In the genomic region with DNA sequence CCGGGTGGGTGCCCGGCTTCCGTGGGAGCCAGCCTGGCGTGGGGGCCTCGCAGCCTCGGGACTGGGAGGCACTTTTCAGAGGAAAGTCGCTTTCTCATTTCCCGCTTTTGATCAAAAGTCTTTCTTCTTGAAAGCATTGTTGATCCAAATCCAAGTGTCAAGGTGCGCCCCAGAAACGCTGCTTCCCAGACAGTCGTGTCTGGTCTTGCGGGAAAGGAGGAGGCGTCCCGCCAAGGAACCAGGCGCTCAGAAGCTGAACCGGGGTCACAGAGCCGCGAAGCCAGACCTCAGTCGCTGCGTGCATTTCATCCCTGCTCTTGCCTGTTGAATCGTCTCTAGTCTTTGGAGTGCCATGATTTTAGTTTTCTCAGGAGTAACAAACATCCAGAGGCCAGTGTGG, we compare ENCODE assay signal across 9 cellular contexts. TPM values are rescaled to one million over a fixed set of nuclear protein-coding genes. Genes with fewer than 3 reads are reported as not detected.
DNase-seq lines count a peak whose midpoint lies in the region; ATAC-seq and TF ChIP-seq lines count a peak whose summit lies in the region.
"Had no signal": no experiment of that assay in that cellular context is flagged by ENCODE, and none has a peak within 500 bp of the region (broad histone marks: within the 10 kb centered on the region; RNA-seq: fewer than 3 reads in every experiment).

No MANE protein-coding gene starts in this region.

- intact Hi-C loops in body of pancreas (cut with DNase I): no loop called here
- intact Hi-C loops in lower lobe of right lung (cut with DNase I): no loop called here
- intact Hi-C loops in transverse colon (cut with DNase I; ENCODE audit: low total_unique reads): no loop called here

- no peaks in the 10 kb centered on the region for H3K36me3 ChIP-seq in body of pancreas (replicated peaks in 1 of 2; ENCODE audit: insufficient read depth in 1 of 2, low read depth in 2 of 2)
- no peaks in the 10 kb centered on the region for H3K36me3 ChIP-seq in lower lobe of right lung
- no peaks in the 10 kb centered on the region for H3K36me3 ChIP-seq in transverse colon

- TF ChIP-seq EP300 in transverse colon (IDR thresholded peaks at IDR 0.05; ENCODE audit: low read depth): no peak

- TF ChIP-seq POLR2A in body of pancreas (IDR thresholded peaks at IDR 0.05) (no peak), transverse colon (IDR thresholded peaks at IDR 0.05) (no peak)

- no peak for DNase-seq in activated naive CD4-positive, alpha-beta T cell treated with anti-CD3 and anti-CD28 coated beads, Interleukin-2, amount 10 ng/mL, durations not matched to agents 7 days and 5 days
- no peak for DNase-seq in activated naive CD4-positive, alpha-beta T cell (lab: John Stamatoyannopoulos, UW)
- DNase-seq in body of pancreas (peak in 1 of 4 donors; percentile 34), lower lobe of right lung (no peak), transverse colon (no peak), foreskin melanocyte (no peak), EL (no peak)
- DNase-seq: NCI-H446 treated with DMSO at 0.1 percent for 48 hours had no signal

- H3K36me3 Mint-ChIP-seq in activated naive CD4-positive, alpha-beta T cell treated with anti-CD3 and anti-CD28 coated beads, Interleukin-2, amount 10 ng/mL, durations not matched to agents 7 days and 5 days: peaks cover 25% of the 10 kb centered on the region

- WGBS in body of pancreas, 2 donors: 62 to 73% methylated on average over 19 to 21 of the region's 21 CpGs
- 81 to 100% methylated on average over 1 to 18 of the region's 21 CpGs for WGBS in transverse colon (ENCODE audit: low coverage in 1 of 2), 2 donors

- H3K27ac Mint-ChIP-seq in activated naive CD4-positive, alpha-beta T cell treated with anti-CD3 and anti-CD28 coated beads, Interleukin-2, amount 10 ng/mL, durations not matched to agents 7 days and 5 days: no peak overlapping the region

- peaks cover 37% of the 10 kb centered on the region for H3K27me3 Mint-ChIP-seq in activated naive CD4-positive, alpha-beta T cell treated with anti-CD3 and anti-CD28 coated beads, Interleukin-2, amount 10 ng/mL, durations not matched to agents 7 days and 5 days

- H3K9me3 ChIP-seq in body of pancreas (no peaks in the 10 kb centered on the region), lower lobe of right lung (no peaks in the 10 kb centered on the region), transverse colon (no peaks in the 10 kb centered on the region)

- CTCF ChIA-PET in activated naive CD4-positive, alpha-beta T cell treated with anti-CD3 and anti-CD28 coated beads, Interleukin-2, amount 10 ng/mL, durations not matched to agents 7 days and 5 days (lab: Charles Lee): no interaction called here

- H3K4me3 Mint-ChIP-seq in activated naive CD4-positive, alpha-beta T cell treated with anti-CD3 and anti-CD28 coated beads, Interleukin-2, amount 10 ng/mL, durations not matched to agents 7 days and 5 days: peak overlapping the region; percentile 66

- ATAC-seq in body of pancreas (no peak), lower lobe of right lung (no peak), HG03442 (IDR thresholded peaks at IDR 0.05; ENCODE audit: unreplicated experiment) (no peak)

- TF ChIP-seq CTCF in body of pancreas (IDR thresholded peaks at IDR 0.05) (no peak), lower lobe of right lung (IDR thresholded peaks at IDR 0.05) (no peak), transverse colon (IDR thresholded peaks at IDR 0.05) (no peak)

- H3K27ac ChIP-seq in body of pancreas (peak overlapping the region in 3 of 4 donors; percentile 57 to 92 (median 70)), lower lobe of right lung (peak overlapping the region; percentile 62), transverse colon (peak overlapping the region; percentile 30 to 70 (median 59))

- H3K4me1 Mint-ChIP-seq in activated naive CD4-positive, alpha-beta T cell treated with anti-CD3 and anti-CD28 coated beads, Interleukin-2, amount 10 ng/mL, durations not matched to agents 7 days and 5 days: peaks cover 35% of the 10 kb centered on the region

- H3K27me3 ChIP-seq in body of pancreas: no peaks in the 10 kb centered on the region
- H3K27me3 ChIP-seq in lower lobe of right lung (ENCODE audit: low read depth): no peaks in the 10 kb centered on the region
- H3K27me3 ChIP-seq in transverse colon: peaks cover 38% of the 10 kb centered on the region

- peaks cover 6% of the 10 kb centered on the region for H3K9me3 Mint-ChIP-seq in activated naive CD4-positive, alpha-beta T cell treated with anti-CD3 and anti-CD28 coated beads, Interleukin-2, amount 10 ng/mL, durations not matched to agents 7 days and 5 days

- in situ Hi-C loops in transverse colon (cut with MboI; ENCODE audit: low pct_ligation_motif_present in 1 of 4, low pct_unique_long_range_greater_than_20kb in 1 of 4, low sequenced_read_pairs in 3 of 4): no loop called here

- H3K4me3 ChIP-seq in body of pancreas: peak overlapping the region; percentile 28 to 38
- peak overlapping the region; percentile 93 for H3K4me3 ChIP-seq in lower lobe of right lung
- peak overlapping the region in 3 of 4 donors; percentile 56 to 81 (median 78) for H3K4me3 ChIP-seq in transverse colon

- peaks cover 25% of the 10 kb centered on the region for H3K4me1 ChIP-seq in body of pancreas
- H3K4me1 ChIP-seq in lower lobe of right lung: peaks cover 37% of the 10 kb centered on the region
- peaks cover 4 to 26% (median 18%) of the 10 kb centered on the region in 4 donors for H3K4me1 ChIP-seq in transverse colon

RNA-seq across cellular contexts. Expression of a gene that starts 1.1 kb away (rescaled TPM):
- total RNA-seq in body of pancreas (100 to 1,000 TPM; 147 to 158 TPM), lower lobe of right lung (38.9 TPM), transverse colon (10 to 100 TPM in 3 of 4 donors, 1 to 10 TPM in 1; 9.7 to 36.8 (median 27.6) TPM)

Comparison
In these comparisons a context has a peak if more than half of its experiments do, and no peak if none do; other contexts are left out.
1. H3K4me3 ChIP-seq: peak in every context shown above with its lines; median percentile 93 in lower lobe of right lung; 78 in transverse colon; 33 in body of pancreas.